Comparison of ENCODE assay signal across 24 cellular contexts in the genomic region with DNA sequence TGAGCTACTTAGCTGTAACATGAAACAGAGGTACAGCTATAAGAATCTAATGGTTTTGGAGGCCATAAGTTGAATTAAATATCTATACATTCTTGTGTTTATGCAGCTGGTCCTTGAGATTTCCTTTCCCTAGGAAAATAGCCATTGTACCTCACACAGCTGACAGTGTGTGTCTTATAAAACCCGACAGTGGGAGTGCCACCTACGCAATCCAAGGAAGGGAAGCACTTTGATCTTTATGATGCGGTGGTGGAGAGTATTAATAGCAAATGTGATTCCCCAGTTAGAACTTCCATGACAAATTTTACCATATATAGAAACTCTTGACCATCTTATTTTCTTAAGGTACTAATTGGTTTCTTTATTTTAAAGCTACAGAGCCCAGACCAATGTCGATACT.
DNase-seq lines count a peak whose midpoint lies in the region; ATAC-seq and TF ChIP-seq lines count a peak whose summit lies in the region.
"Had no signal": no experiment of that assay in that cellular context is flagged by ENCODE, and none has a peak within 500 bp of the region (broad histone marks: within the 10 kb centered on the region; RNA-seq: fewer than 3 reads in every experiment).

No MANE protein-coding gene starts in this region.

- H3K36me3 ChIP-seq in BE2C = no peaks in the 10 kb centered on the region
- H3K36me3 ChIP-seq: adrenal gland, esophagus squamous epithelium, gastrocnemius medialis, lower lobe of right lung, neutrophil, tibial artery had no signal

- H3K4me3 Mint-ChIP-seq in activated naive CD4-positive, alpha-beta T cell treated with anti-CD3 and anti-CD28 coated beads, Interleukin-2, amount 50 U/mL, for 24 hours = no peak overlapping the region
- no peak overlapping the region for H3K4me3 Mint-ChIP-seq in activated naive CD8-positive, alpha-beta T cell treated with anti-CD3 and anti-CD28 coated beads for 36 hours
- H3K4me3 Mint-ChIP-seq in stimulated activated memory B cell treated with anti-CD40 and anti-IgM and Interleukin-4, amounts not matched to agents 10 μg/mL and 1 μg/mL and 100 μg/mL, for 72 hours = no peak overlapping the region
- H3K4me3 Mint-ChIP-seq: activated T-cell treated with anti-CD3 and anti-CD28 coated beads, Interleukin-2, amount 50 U/mL, for 4 hours had no signal

- peaks cover 4% of the 10 kb centered on the region for H3K36me3 Mint-ChIP-seq in activated naive CD4-positive, alpha-beta T cell treated with anti-CD3 and anti-CD28 coated beads, Interleukin-2, amount 50 U/mL, for 24 hours
- peaks cover 8 to 31% of the 10 kb centered on the region in 2 donors for H3K36me3 Mint-ChIP-seq in activated naive CD4-positive, alpha-beta T cell treated with anti-CD3 and anti-CD28 coated beads, Interleukin-2, amount 50 U/mL, for 72 hours
- peaks cover 26% of the 10 kb centered on the region for H3K36me3 Mint-ChIP-seq in activated naive CD8-positive, alpha-beta T cell treated with anti-CD3 and anti-CD28 coated beads for 36 hours
- no peaks in the 10 kb centered on the region for H3K36me3 Mint-ChIP-seq in stimulated activated memory B cell treated with anti-CD40 and anti-IgM and Interleukin-4, amounts not matched to agents 10 μg/mL and 1 μg/mL and 100 μg/mL, for 72 hours

- no peaks in the 10 kb centered on the region for H3K4me1 ChIP-seq in BE2C
- H3K4me1 ChIP-seq: tibial artery had no signal

- H3K27ac Mint-ChIP-seq in activated naive CD4-positive, alpha-beta T cell treated with anti-CD3 and anti-CD28 coated beads, Interleukin-2, amount 50 U/mL, for 24 hours = peak overlapping the region; percentile 86
- peak overlapping the region in 1 of 2 donors; percentile 48 for H3K27ac Mint-ChIP-seq in activated naive CD4-positive, alpha-beta T cell treated with anti-CD3 and anti-CD28 coated beads, Interleukin-2, amount 50 U/mL, for 72 hours
- peak overlapping the region; percentile 82 for H3K27ac Mint-ChIP-seq in activated naive CD8-positive, alpha-beta T cell treated with anti-CD3 and anti-CD28 coated beads for 36 hours
- H3K27ac Mint-ChIP-seq in stimulated activated memory B cell treated with anti-CD40 and anti-IgM and Interleukin-4, amounts not matched to agents 10 μg/mL and 1 μg/mL and 100 μg/mL, for 72 hours = peak overlapping the region; percentile 15

- no peaks in the 10 kb centered on the region for H3K9me3 ChIP-seq in BE2C
- H3K9me3 ChIP-seq: adrenal gland, esophagus squamous epithelium, gastrocnemius medialis, lower lobe of right lung, neutrophil, tibial artery had no signal

- H3K27me3 Mint-ChIP-seq in activated naive CD4-positive, alpha-beta T cell treated with anti-CD3 and anti-CD28 coated beads, Interleukin-2, amount 50 U/mL, for 24 hours = no peaks in the 10 kb centered on the region
- no peaks in the 10 kb centered on the region for H3K27me3 Mint-ChIP-seq in activated naive CD8-positive, alpha-beta T cell treated with anti-CD3 and anti-CD28 coated beads for 36 hours
- H3K27me3 Mint-ChIP-seq in stimulated activated memory B cell treated with anti-CD40 and anti-IgM and Interleukin-4, amounts not matched to agents 10 μg/mL and 1 μg/mL and 100 μg/mL, for 72 hours = no peaks in the 10 kb centered on the region
- H3K27me3 Mint-ChIP-seq: stimulated activated naive CD8-positive, alpha-beta T cell treated with anti-CD3 and anti-CD28 coated beads, Interleukin-15, amount 100 ng/mL, for 72 hours had no signal

- no peak for ATAC-seq in activated naive CD4-positive, alpha-beta T cell treated with anti-CD3 and anti-CD28 coated beads, Interleukin-2, amount 50 U/mL, for 72 hours
- ATAC-seq in stimulated activated memory B cell treated with anti-CD40 and anti-IgM and Interleukin-4, amounts not matched to agents 10 μg/mL and 1 μg/mL and 100 μg/mL, for 72 hours = no peak
- ATAC-seq in GM19324 (IDR thresholded peaks at IDR 0.05; ENCODE audit: low FRiP score, unreplicated experiment) = no peak
- ATAC-seq: activated T-cell treated with anti-CD3 and anti-CD28 coated beads, Interleukin-2, amount 50 U/mL, for 4 hours; gastrocnemius medialis; lower lobe of right lung; stimulated activated naive CD8-positive, alpha-beta T cell treated with anti-CD3 and anti-CD28 coated beads, Interleukin-15, amount 100 ng/mL, for 72 hours had no signal

- H3K9me3 Mint-ChIP-seq in activated naive CD4-positive, alpha-beta T cell treated with anti-CD3 and anti-CD28 coated beads, Interleukin-2, amount 50 U/mL, for 24 hours = peaks cover 6% of the 10 kb centered on the region
- peaks cover 10 to 16% of the 10 kb centered on the region in 2 donors for H3K9me3 Mint-ChIP-seq in activated naive CD4-positive, alpha-beta T cell treated with anti-CD3 and anti-CD28 coated beads, Interleukin-2, amount 50 U/mL, for 72 hours
- H3K9me3 Mint-ChIP-seq in activated naive CD8-positive, alpha-beta T cell treated with anti-CD3 and anti-CD28 coated beads for 36 hours = peaks cover 29% of the 10 kb centered on the region
- H3K9me3 Mint-ChIP-seq in stimulated activated memory B cell treated with anti-CD40 and anti-IgM and Interleukin-4, amounts not matched to agents 10 μg/mL and 1 μg/mL and 100 μg/mL, for 72 hours = peaks cover 9% of the 10 kb centered on the region

- H3K4me1 Mint-ChIP-seq in activated naive CD4-positive, alpha-beta T cell treated with anti-CD3 and anti-CD28 coated beads, Interleukin-2, amount 50 U/mL, for 24 hours = peaks cover 79% of the 10 kb centered on the region
- peaks cover 59% of the 10 kb centered on the region for H3K4me1 Mint-ChIP-seq in activated naive CD8-positive, alpha-beta T cell treated with anti-CD3 and anti-CD28 coated beads for 36 hours
- peaks cover 24% of the 10 kb centered on the region for H3K4me1 Mint-ChIP-seq in stimulated activated memory B cell treated with anti-CD40 and anti-IgM and Interleukin-4, amounts not matched to agents 10 μg/mL and 1 μg/mL and 100 μg/mL, for 72 hours

- H3K4me3 ChIP-seq in BE2C (ENCODE audit: low read depth, low read length) = no peak overlapping the region
- H3K4me3 ChIP-seq: adrenal gland, esophagus squamous epithelium, gastrocnemius medialis, lower lobe of right lung, skin epidermis, tibial artery had no signal

- TF ChIP-seq CTCF in BE2C (IDR thresholded peaks at IDR 0.05; ENCODE audit: low read depth, low read length) = no peak

- no peaks in the 10 kb centered on the region for H3K27me3 ChIP-seq in BE2C
- H3K27me3 ChIP-seq: adrenal gland, esophagus squamous epithelium, gastrocnemius medialis, neutrophil, tibial artery had no signal

- no peak for DNase-seq in activated naive CD4-positive, alpha-beta T cell treated with anti-CD3 and anti-CD28 coated beads, Interleukin-2, amount 50 U/mL, for 72 hours (ENCODE audit: low spot score in 2 of 2)
- DNase-seq in RPMI7951 (ENCODE audit: low read depth) = peak; percentile 81
- DNase-seq in activated naive CD8-positive, alpha-beta T cell treated with anti-CD3 and anti-CD28 coated beads for 36 hours = no peak
- DNase-seq in hepatic stellate cell (ENCODE audit: low spot score) = no peak
- DNase-seq in BE2C = no peak
- DNase-seq: activated CD4-positive, alpha-beta T cell treated with anti-CD3 and anti-CD28 coated beads for 48 hours; activated T-cell treated with anti-CD3 and anti-CD28 coated beads, Interleukin-2, amount 50 U/mL, for 4 hours; adrenal gland; COR-L47; DMS79; esophagus squamous epithelium; gastrocnemius medialis; kidney; lower lobe of right lung; NCI-H1694 treated with DMSO at 0.1 percent for 48 hours; NCI-H69; stimulated activated CD4-positive, alpha-beta T cell treated with anti-CD3 and anti-CD28 coated beads, Interleukin-2, amount 100 ng/mL, for 24 hours; stimulated activated naive CD8-positive, alpha-beta T cell treated with anti-CD3 and anti-CD28 coated beads, Interleukin-15, amount 100 ng/mL, for 72 hours; tibial artery had no signal
